In the genomic region with DNA sequence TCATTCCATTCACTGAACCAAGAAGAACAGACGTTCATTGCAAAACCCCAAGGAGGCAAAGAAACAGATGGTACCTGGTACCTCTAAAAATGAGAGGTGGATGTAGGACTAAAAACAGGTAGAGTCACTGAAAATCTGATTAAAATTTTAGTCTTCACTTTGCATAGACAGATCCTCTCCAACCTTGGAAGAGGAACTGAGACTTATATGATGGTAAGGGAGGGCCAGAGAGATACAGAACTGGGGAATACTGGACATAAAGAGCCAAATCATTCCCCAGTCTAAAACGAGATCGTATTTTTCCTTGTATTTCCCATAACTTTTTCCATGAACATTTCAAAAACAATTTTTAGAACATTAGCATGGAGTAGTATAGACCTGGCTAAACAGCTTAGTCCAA, we compare ENCODE assay signal across 35 cellular contexts.
"Had no signal": no experiment of that assay in that cellular context is flagged by ENCODE, and none has a peak within 500 bp of the region (broad histone marks: within the 10 kb centered on the region; RNA-seq: fewer than 3 reads in every experiment).

No MANE protein-coding gene starts in this region.

- H3K27me3 ChIP-seq: MG63 had no signal

- DNase-seq: Karpas-422, Kasumi-1, MG63, MM.1S, MV-4-11, NCI-H1048, NCI-H1092, NCI-H1092 treated with DMSO at 0.1 percent for 48 hours, NCI-H1105, NCI-H1105 treated with DMSO at 0.1 percent for 48 hours, NCI-H1417, NCI-H1417 treated with DMSO at 0.1 percent for 48 hours, NCI-H1436, NCI-H1436 treated with DMSO at 0.1 percent for 48 hours, NCI-H146, NCI-H1694, NCI-H1694 treated with DMSO at 0.1 percent for 48 hours, NCI-H187, NCI-H187 treated with DMSO at 0.1 percent for 48 hours, NCI-H1930, NCI-H2029, NCI-H2029 treated with DMSO at 0.1 percent for 48 hours, NCI-H2081, NCI-H2081 treated with DMSO at 0.1 percent for 48 hours, NCI-H2107, NCI-H2171, NCI-H2171 treated with DMSO at 0.1 percent for 48 hours, NCI-H2227 treated with DMSO at 0.1 percent for 48 hours, NCI-H226, NCI-H345, NCI-H446, NCI-H446 treated with DMSO at 0.1 percent for 48 hours, NCI-H510A, NCI-H510A treated with DMSO at 0.1 percent for 48 hours, NCI-H524 had no signal

- H3K9me3 ChIP-seq: MG63 had no signal

- H3K36me3 ChIP-seq: MG63 had no signal

- H3K4me3 ChIP-seq: MG63 had no signal
